Comparison of ENCODE assay signal across 16 cellular contexts in genomic region chr1:160125761-160126160, GRCh38. TPM values are rescaled to one million over a fixed set of nuclear protein-coding genes. Genes with fewer than 3 reads are reported as not detected.
A peak's percentile ranks its signal among the peaks of the same experiment; 100 is the strongest.
DNase-seq lines count a peak whose midpoint lies in the region; ATAC-seq, FAIRE-seq and TF ChIP-seq lines count a peak whose summit lies in the region.
"Had no signal": no experiment of that assay in that cellular context is flagged by ENCODE, and none has a peak within 500 bp of the region (broad histone marks: within the 10 kb centered on the region; RNA-seq: fewer than 3 reads in every experiment).

No MANE protein-coding gene starts in this region.

- peaks cover 10% of the 10 kb centered on the region for H3K4me1 ChIP-seq in RWPE2 (ENCODE audit: insufficient read depth, poor library complexity, severe bottlenecking)
- peaks cover 52% of the 10 kb centered on the region for H3K4me1 ChIP-seq in skeletal muscle satellite cell (ENCODE audit: control insufficient read depth, insufficient read depth, low read length)

- H3K27me3 ChIP-seq in RWPE2 (ENCODE audit: insufficient read depth, poor library complexity, severe bottlenecking) (no peaks in the 10 kb centered on the region), skeletal muscle satellite cell (ENCODE audit: control insufficient read depth, insufficient read depth, low read length) (peaks cover 13% of the 10 kb centered on the region)
- H3K27me3 ChIP-seq: suprapubic skin had no signal

- peak overlapping the region; percentile 39 for H3K27ac ChIP-seq in RWPE2 (ENCODE audit: poor library complexity, severe bottlenecking)
- H3K27ac ChIP-seq: suprapubic skin had no signal

- FAIRE-seq in H54 (lab: Jason Lieb, UNC) = peak; percentile 20
- FAIRE-seq: small intestine had no signal

- no peak overlapping the region for H3K4me3 ChIP-seq in RWPE2 (ENCODE audit: severe bottlenecking)
- H3K4me3 ChIP-seq in fibroblast of the aortic adventitia (ENCODE audit: low read depth, low read length) = no peak overlapping the region
- no peak overlapping the region for H3K4me3 ChIP-seq in skeletal muscle satellite cell (ENCODE audit: low read length)
- H3K4me3 ChIP-seq: suprapubic skin had no signal

- ATAC-seq in RWPE2 (ENCODE audit: low read depth) = no peak
- no peak for ATAC-seq in HG03097 (IDR thresholded peaks at IDR 0.05; ENCODE audit: low FRiP score, unreplicated experiment)
- ATAC-seq: CD8-positive, alpha-beta T cell; natural killer cell had no signal

- no peaks in the 10 kb centered on the region for H3K36me3 ChIP-seq in RWPE2 (ENCODE audit: low read depth)
- no peaks in the 10 kb centered on the region for H3K36me3 ChIP-seq in skeletal muscle satellite cell (ENCODE audit: insufficient read depth, low read length)
- H3K36me3 ChIP-seq: suprapubic skin had no signal

- no peak for TF ChIP-seq POLR2A in H54 (IDR thresholded peaks at IDR 0.05; ENCODE audit: low read depth, low read length)

- H3K9me3 ChIP-seq in RWPE2 (ENCODE audit: severe bottlenecking) (no peaks in the 10 kb centered on the region), skeletal muscle satellite cell (replicated peaks; ENCODE audit: low read length) (no peaks in the 10 kb centered on the region)
- H3K9me3 ChIP-seq: suprapubic skin had no signal

- H3K9ac ChIP-seq in skeletal muscle satellite cell (ENCODE audit: low read depth, low read length) = peak overlapping the region; percentile 15

- no peak for TF ChIP-seq CTCF in RWPE2 (IDR thresholded peaks at IDR 0.05; ENCODE audit: poor library complexity, severe bottlenecking)
- no peak for TF ChIP-seq CTCF in fibroblast of the aortic adventitia (IDR thresholded peaks at IDR 0.05; ENCODE audit: insufficient read depth, low read length)

- DNase-seq in H54 (ENCODE audit: insufficient read length, low spot score) (peak; percentile 75), RWPE2 (ENCODE audit: low spot score) (no peak), fibroblast of the aortic adventitia (ENCODE audit: low read depth) (peak; percentile 25), NCI-H748 (lab: John Stamatoyannopoulos, UW; ENCODE audit: unreplicated experiment) (no peak), retina (no peak), cerebellar nuclear complex (lab: John Stamatoyannopoulos, UW) (no peak)
- DNase-seq: CD8-positive, alpha-beta T cell; foreskin melanocyte; natural killer cell; NCI-H1694 treated with DMSO at 0.1 percent for 48 hours; NCI-H69; small intestine had no signal

- peak overlapping the region; percentile 21 for H3K4me2 ChIP-seq in skeletal muscle satellite cell (ENCODE audit: low read length)

RNA-seq across cellular contexts. Expression of gene ATP1A2, which starts 10.2 kb away (rescaled TPM):
- total RNA-seq in fibroblast of the aortic adventitia (ENCODE audit: low replicate concordance) = 0.27 TPM in 1 of 2 replicates, not detected in the other
- total RNA-seq in skeletal muscle satellite cell (2012; rRNA removed) = 0.25 and 4.8 TPM in 2 replicates
- total RNA-seq: CD8-positive, alpha-beta T cell; natural killer cell; SK-MEL-5 had no signal

RNA-seq across cellular contexts. Expression of gene ATP1A4, which starts 25.6 kb away (rescaled TPM):
- total RNA-seq in fibroblast of the aortic adventitia (ENCODE audit: low replicate concordance) = not detected in 2 replicates
- total RNA-seq in skeletal muscle satellite cell (2012; rRNA removed) = not detected in 2 replicates
- total RNA-seq: CD8-positive, alpha-beta T cell; natural killer cell; SK-MEL-5; suprapubic skin had no signal

RNA-seq across cellular contexts. Expression of gene IGSF8, which starts 27.3 kb away (rescaled TPM):
- total RNA-seq in fibroblast of the aortic adventitia (ENCODE audit: low replicate concordance) = 10.1 and 10.8 TPM in 2 replicates
- total RNA-seq in skeletal muscle satellite cell (2012; rRNA removed) = 14.0 and 16.7 TPM in 2 replicates

RNA-seq across cellular contexts. Expression of gene KCNJ9, which starts 44.4 kb away (rescaled TPM):
- 0.08 TPM in 1 of 2 replicates, not detected in the other for total RNA-seq in fibroblast of the aortic adventitia (ENCODE audit: low replicate concordance)
- not detected in 2 replicates for total RNA-seq in skeletal muscle satellite cell (2012; rRNA removed)
- total RNA-seq: CD8-positive, alpha-beta T cell; natural killer cell; SK-MEL-5 had no signal

RNA-seq across cellular contexts. Expression of gene KCNJ10, which starts 55.8 kb away (rescaled TPM):
- total RNA-seq in fibroblast of the aortic adventitia (ENCODE audit: low replicate concordance) = not detected in 2 replicates
- not detected in 2 replicates for total RNA-seq in skeletal muscle satellite cell (2012; rRNA removed)
- total RNA-seq: CD8-positive, alpha-beta T cell; natural killer cell; suprapubic skin had no signal

Comparison
In these comparisons a context has a peak if more than half of its experiments do, and no peak if none do; other contexts are left out.
1. DNase-seq: peak in H54 (single experiment) and fibroblast of the aortic adventitia (single experiment); none in RWPE2 (single experiment), NCI-H748 (single experiment), retina (single experiment) and cerebellar nuclear complex (0 of 2).